9 cellular contexts compared by ENCODE assay signal in the genomic region with DNA sequence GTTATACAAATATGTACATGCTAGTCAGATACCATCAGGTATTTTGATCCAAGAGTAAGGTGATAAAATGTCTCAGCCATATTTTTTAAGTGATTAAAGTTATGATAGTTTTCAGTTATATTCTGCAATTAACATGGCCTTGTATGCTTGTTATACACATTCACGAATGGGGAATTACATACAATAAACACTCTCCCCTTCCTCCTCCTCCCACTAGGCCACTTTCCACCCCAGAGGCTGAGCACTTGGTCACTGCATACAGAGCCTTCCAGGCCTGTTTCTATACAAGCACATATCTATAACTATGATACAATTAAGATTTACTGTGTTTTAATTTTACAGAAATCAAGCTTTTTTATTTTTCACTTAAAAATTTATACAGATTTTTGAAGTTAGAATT.
"Had no signal": no experiment of that assay in that cellular context is flagged by ENCODE, and none has a peak within 500 bp of the region (broad histone marks: within the 10 kb centered on the region; RNA-seq: fewer than 3 reads in every experiment).

No MANE protein-coding gene starts in this region.

- H3K9me3 Mint-ChIP-seq: HFFc6, IgD-negative memory B cell had no signal

- H3K9me3 ChIP-seq: HAP-1 had no signal

- H3K36me3 Mint-ChIP-seq: IgD-negative memory B cell had no signal

- H3K9ac ChIP-seq: GM23248 had no signal

- ATAC-seq: HCT116, HepG2 had no signal

- DNase-seq: GM23248, GOT3, H7, HFFc6 had no signal

- H3K4me3 ChIP-seq: GM23248, HAP-1 had no signal

- H3K27ac Mint-ChIP-seq: HFFc6, IgD-negative memory B cell had no signal

- H3K27ac ChIP-seq: GM23248, HL-60 had no signal

- H3K4me1 ChIP-seq: HAP-1 had no signal

- H2AFZ ChIP-seq: GM23248 had no signal

- H3K36me3 ChIP-seq: HAP-1 had no signal
